Comparison of ENCODE assay signal across 34 cellular contexts in genomic region chr2:200752835-200753234, GRCh38. TPM values are rescaled to one million over a fixed set of nuclear protein-coding genes. Genes with fewer than 3 reads are reported as not detected.
DNase-seq lines count a peak whose midpoint lies in the region; ATAC-seq, FAIRE-seq and TF ChIP-seq lines count a peak whose summit lies in the region.
"Had no signal": no experiment of that assay in that cellular context is flagged by ENCODE, and none has a peak within 500 bp of the region (broad histone marks: within the 10 kb centered on the region; RNA-seq: fewer than 3 reads in every experiment).

No MANE protein-coding gene starts in this region.

- no TSS peak for BruUV-seq in HepG2 (replicated peaks; lab: Mats Ljungman, UMichigan)
- no TSS peak for BruUV-seq in K562 (replicated peaks; lab: Mats Ljungman, UMichigan)

- in situ Hi-C loops in HepG2 (cut with HindIII; ENCODE audit: extremely low pct_ligation_motif_present, low pct_unique_long_range_greater_than_20kb): no loop called here
- in situ Hi-C loops in K562 (cut with MboI): no loop called here

- TF ChIP-seq POLR2A in HepG2 (IDR thresholded peaks at IDR 0.05; ENCODE audit: insufficient read depth in 1 of 2, low read depth in 2 of 2, low read length in 2 of 2) (no peak), right lobe of liver (IDR thresholded peaks at IDR 0.05) (no peak), A549 (IDR thresholded peaks at IDR 0.05; ENCODE audit: low read length) (no peak), K562 (conservative IDR thresholded peaks at IDR 0.05) (no peak)

- H3K9me1 ChIP-seq in K562 (ENCODE audit: control insufficient read depth, insufficient read depth, low read length): no peaks in the 10 kb centered on the region

- H2AFZ ChIP-seq in HepG2 (ENCODE audit: low read length) (no peak overlapping the region), K562 (ENCODE audit: low read depth, low read length) (no peak overlapping the region)

- no peak for ATAC-seq in HepG2
- no peak for ATAC-seq in right lobe of liver
- no peak for ATAC-seq in A549
- ATAC-seq in K562: no peak
- no peak for ATAC-seq in GM21367 (IDR thresholded peaks at IDR 0.05; ENCODE audit: unreplicated experiment)
- no peak for ATAC-seq in omental fat pad (ENCODE audit: low FRiP score)
- ATAC-seq: CD8-positive, alpha-beta T cell had no signal

- H3K27ac ChIP-seq in HepG2 (ENCODE audit: extremely low read length, insufficient read depth, low read length): no peak overlapping the region
- H3K27ac ChIP-seq in right lobe of liver: peak overlapping the region in 1 of 3 donors; percentile 66
- H3K27ac ChIP-seq in A549: peak overlapping the region in 1 of 2 experiments; percentile 40; a peak in 2 of 6 replicates
- no peak overlapping the region for H3K27ac ChIP-seq in K562 (ENCODE audit: extremely low read depth, low read depth, low read length)
- H3K27ac ChIP-seq: 22Rv1; BLaER1; BLaER1 treated with 17β-estradiol and CSF1 and Interleukin-3, amounts not matched to agents 10 nM and 100 nM; C4-2B had no signal

- TF ChIP-seq RAD21 in HepG2 (CRISPR knock-in tag; IDR thresholded peaks at IDR 0.05) (no peak), A549 (conservative IDR thresholded peaks at IDR 0.05 in 1 of 2, IDR thresholded peaks at IDR 0.05 in 1 of 2) (no peak), K562 (CRISPR knock-in tag; conservative IDR thresholded peaks at IDR 0.05 in 1 of 2, IDR thresholded peaks at IDR 0.05 in 1 of 2) (no peak)

- POLR2A ChIA-PET in HepG2 (lab: Yijun Ruan, JAX) (no interaction called here), A549 (lab: Yijun Ruan, JAX) (no interaction called here), K562 (lab: Yijun Ruan, JAX) (interaction anchor here (1.3 kb wide), 1 partner anchor 15 kb away, joined by 3 read pairs; no protein-coding TSS in a partner anchor)

- intact Hi-C loops in HepG2 (cut with micrococcal nuclease; ENCODE audit: unreplicated experiment): no loop called here
- intact Hi-C loops in right lobe of liver (cut with DNase I): no loop called here
- intact Hi-C loops in K562 (cut with micrococcal nuclease): loop anchor here (5.0 kb wide), 1 partner anchor 59 kb away; the partner anchor contains the start of gene BZW1

- no peaks in the 10 kb centered on the region for H3K36me3 ChIP-seq in HepG2 (replicated peaks in 1 of 2; ENCODE audit: control insufficient read depth in 1 of 2, insufficient read depth in 2 of 2, low read length in 2 of 2)
- H3K36me3 ChIP-seq in right lobe of liver: no peaks in the 10 kb centered on the region
- no peaks in the 10 kb centered on the region for H3K36me3 ChIP-seq in adipocyte (ENCODE audit: control insufficient read depth, insufficient read depth, low read length, severe bottlenecking)
- H3K36me3 ChIP-seq in K562 (ENCODE audit: control insufficient read depth, insufficient read depth, low read length): no peaks in the 10 kb centered on the region
- H3K36me3 ChIP-seq: BE2C had no signal

- no peak overlapping the region for H3K4me2 ChIP-seq in HepG2 (ENCODE audit: low read depth, low read length)
- no peak overlapping the region for H3K4me2 ChIP-seq in A549
- no peak overlapping the region for H3K4me2 ChIP-seq in K562 (ENCODE audit: insufficient read depth, low read length)
- H3K4me2 ChIP-seq: BLaER1; BLaER1 treated with 17β-estradiol and CSF1 and Interleukin-3, amounts not matched to agents 10 nM and 100 nM had no signal

- TF ChIP-seq CTCF in HepG2 (CRISPR knock-in tag; IDR thresholded peaks at IDR 0.05): no peak
- no peak for TF ChIP-seq CTCF in right lobe of liver (IDR thresholded peaks at IDR 0.05)
- TF ChIP-seq CTCF in A549 (IDR thresholded peaks at IDR 0.05): no peak
- TF ChIP-seq CTCF in K562 (IDR thresholded peaks at IDR 0.05 in 2 of 3, conservative IDR thresholded peaks at IDR 0.05 in 1 of 3; ENCODE audit: insufficient read depth in 2 of 3, low read depth in 1 of 3, low read length in 3 of 3): no peak
- TF ChIP-seq CTCF in omental fat pad (IDR thresholded peaks at IDR 0.05): no peak

- H3K9me3 ChIP-seq in HepG2 (ENCODE audit: low read length) (no peaks in the 10 kb centered on the region), right lobe of liver (no peaks in the 10 kb centered on the region), A549 (no peaks in the 10 kb centered on the region), adipocyte (ENCODE audit: control insufficient read depth, low read length) (no peaks in the 10 kb centered on the region), K562 (replicated peaks; ENCODE audit: control insufficient read depth, insufficient read depth, low read depth, low read length) (no peaks in the 10 kb centered on the region)
- H3K9me3 ChIP-seq: BE2C; BLaER1; BLaER1 treated with 17β-estradiol and CSF1 and Interleukin-3, amounts not matched to agents 10 nM and 100 nM; Caco-2 had no signal

- no peak for FAIRE-seq in HepG2 (lab: Jason Lieb, UNC)
- FAIRE-seq in A549 (lab: Jason Lieb, UNC): no peak
- no peak for FAIRE-seq in K562 (lab: Jason Lieb, UNC)
- FAIRE-seq: A204.1, D721Med had no signal

- H3K4me3 ChIP-seq in HepG2 (replicated peaks in 1 of 3; ENCODE audit: insufficient read depth in 1 of 3, low read depth in 2 of 3, low read length in 3 of 3) (no peak overlapping the region), right lobe of liver (no peak overlapping the region), A549 (no peak overlapping the region), adipocyte (ENCODE audit: low read length) (peak overlapping the region; percentile 10), K562 (no peak overlapping the region)
- H3K4me3 ChIP-seq: BLaER1; BLaER1 treated with 17β-estradiol and CSF1 and Interleukin-3, amounts not matched to agents 10 nM and 100 nM had no signal

- 63% methylated on average over 1 of the region's 1 CpG for WGBS in HepG2 (ENCODE audit: low lambda C conversion rate)
- 92% methylated on average over 1 of the region's 1 CpG for WGBS in right lobe of liver (ENCODE audit: insufficient coverage, low coverage, low lambda C conversion rate, missing lambda C conversion rate)
- 91% methylated on average over 1 of the region's 1 CpG for WGBS in A549 (ENCODE audit: missing lambda C conversion rate)
- 0% methylated on average over 1 of the region's 1 CpG for WGBS in K562 (ENCODE audit: insufficient coverage, low coverage, missing lambda C conversion rate)

- H3K27me3 ChIP-seq in HepG2 (ENCODE audit: control insufficient read depth in 1 of 2, insufficient read depth in 2 of 2, low read length in 2 of 2) (no peaks in the 10 kb centered on the region; a peak in 1 of 5 replicates), right lobe of liver (no peaks in the 10 kb centered on the region), adipocyte (replicated peaks; ENCODE audit: control insufficient read depth, insufficient read depth, low read length) (no peaks in the 10 kb centered on the region), K562 (ENCODE audit: control insufficient read depth in 2 of 2, insufficient read depth in 2 of 2, low read length in 2 of 2) (peaks cover 4 to 22% of the 10 kb centered on the region in 2 experiments; a peak in 2 of 5 replicates)
- H3K27me3 ChIP-seq: BE2C; BLaER1; BLaER1 treated with 17β-estradiol and CSF1 and Interleukin-3, amounts not matched to agents 10 nM and 100 nM had no signal

- H3K9ac ChIP-seq in HepG2 (ENCODE audit: insufficient read depth, low read depth, low read length) (no peak overlapping the region), adipocyte (ENCODE audit: low read length) (peak overlapping the region; percentile 11), K562 (ENCODE audit: insufficient read depth in 1 of 2, low read depth in 2 of 2, low read length in 2 of 2) (no peak overlapping the region)
- H3K9ac ChIP-seq: BLaER1; BLaER1 treated with 17β-estradiol and CSF1 and Interleukin-3, amounts not matched to agents 10 nM and 100 nM had no signal

- DNase-seq in HepG2 (ENCODE audit: low spot score) (no peak), right lobe of liver (no peak), A549 (ENCODE audit: low read depth in 1 of 2, low spot score in 1 of 2) (no peak), adipocyte (ENCODE audit: low read depth) (no peak), K562 (ENCODE audit: extremely low read depth in 1 of 4, low spot score in 3 of 4) (no peak), NCI-H2107 treated with DMSO at 0.1 percent for 48 hours (lab: John Stamatoyannopoulos, UW; ENCODE audit: unreplicated experiment) (no peak), omental fat pad (ENCODE audit: low spot score) (no peak)
- DNase-seq: 8988T; ACHN; AML-193; BE2C; C1 segment of cervical spinal cord; Caco-2; Calu3; CD4-positive, alpha-beta memory T cell; CD4-positive, alpha-beta T cell; CD4-positive, CD25-positive, alpha-beta regulatory T cell; CD8-positive, alpha-beta memory T cell; CD8-positive, alpha-beta T cell; COR-L47; DMS 273 treated with DMSO at 0.1 percent for 48 hours; DMS153; DMS53; DMS79; DMS79 treated with DMSO at 0.1 percent for 48 hours; DND-41; EL had no signal

- H3K79me2 ChIP-seq in HepG2 (ENCODE audit: insufficient read depth, low read length) (no peaks in the 10 kb centered on the region), K562 (ENCODE audit: control insufficient read depth, insufficient read depth, low read length) (no peaks in the 10 kb centered on the region)

- TF ChIP-seq EP300 in HepG2 (IDR thresholded peaks at IDR 0.05; ENCODE audit: low read depth in 2 of 2, low read length in 2 of 2) (no peak), HepG2 (CRISPR knock-in tag; IDR thresholded peaks at IDR 0.05; ENCODE audit: borderline replicate concordance) (no peak), A549 (IDR thresholded peaks at IDR 0.05) (no peak), K562 (IDR thresholded peaks at IDR 0.05; ENCODE audit: low read length) (no peak)

- no peaks in the 10 kb centered on the region for H4K20me1 ChIP-seq in HepG2 (ENCODE audit: insufficient read depth, low read length)
- no peaks in the 10 kb centered on the region for H4K20me1 ChIP-seq in K562 (replicated peaks; ENCODE audit: control insufficient read depth, insufficient read depth, low read length)
- H4K20me1 ChIP-seq: BLaER1 treated with 17β-estradiol and CSF1 and Interleukin-3, amounts not matched to agents 10 nM and 100 nM had no signal

- H3K4me1 ChIP-seq in HepG2 (ENCODE audit: insufficient read depth, low read length) (peaks cover 76% of the 10 kb centered on the region), right lobe of liver (peaks cover 0 to 54% (median 14%) of the 10 kb centered on the region in 4 donors), A549 (peaks cover 67% of the 10 kb centered on the region), adipocyte (ENCODE audit: control insufficient read depth, insufficient read depth, low read length) (peaks cover 64% of the 10 kb centered on the region), K562 (replicated peaks in 1 of 2; ENCODE audit: control insufficient read depth in 2 of 2, insufficient read depth in 2 of 2, low read length in 2 of 2) (peaks cover 0 to 5% of the 10 kb centered on the region in 2 experiments; a peak in 2 of 5 replicates)

- CTCF ChIA-PET in HepG2 (lab: Yijun Ruan, JAX; ENCODE audit: low intra/inter-chr PET ratio, low total read pairs) (no interaction called here), A549 (lab: Yijun Ruan, JAX) (interaction anchor here (7.8 kb wide), 1 partner anchor 40 kb away, joined by 44 read pairs; no protein-coding TSS in a partner anchor), K562 (lab: Yijun Ruan, JAX; ENCODE audit: low intra/inter-chr PET ratio) (interaction anchor here (0.6 kb wide), 1 partner anchor 29 kb away, joined by 4 read pairs; no protein-coding TSS in a partner anchor)

RNA-seq across cellular contexts. Expression of gene BZW1, which starts 58.9 kb away (rescaled TPM):
- total RNA-seq in HepG2 (2016; rRNA removed; fragmentation: Illumina TruSeq; extraction: Trizol) (384 and 709 TPM in 2 replicates), right lobe of liver (100 to 1,000 TPM; 176 to 239 (median 210) TPM), K562 (2014; rRNA removed) (151 and 176 TPM in 2 replicates), K562 (2014; rRNA removed; fragmentation: Illumina TruSeq; extraction: Trizol) (211 and 248 TPM in 2 replicates), K562 (2015; rRNA removed; fragmentation: Illumina TruSeq; extraction: Trizol) (206 and 233 TPM in 2 replicates), K562 (2021) (187 and 198 TPM in 2 replicates), omental fat pad (100 to 1,000 TPM; 248 to 368 (median 315) TPM)
- 49.4 and 52.0 TPM in 2 replicates for total RNA-seq in HepG2 (2016; cell fraction: cytosol; rRNA removed; fragmentation: Illumina TruSeq; extraction: Trizol; ENCODE audit: low read depth)
- 384 and 712 TPM in 2 replicates for total RNA-seq in HepG2 (2016; cell fraction: insoluble cytoplasmic fraction; rRNA removed; fragmentation: Illumina TruSeq; extraction: Trizol)
- total RNA-seq in HepG2 (2016; cell fraction: membrane; rRNA removed; fragmentation: Illumina TruSeq; extraction: Trizol): 128 and 149 TPM in 2 replicates
- total RNA-seq in HepG2 (2016; cell fraction: nucleus; rRNA removed; fragmentation: Illumina TruSeq; extraction: Trizol): 204 and 212 TPM in 2 replicates
- polyA plus RNA-seq in HepG2 (2011; rRNA removed) (102 and 106 TPM in 2 replicates), A549 (2011; rRNA removed) (439 and 494 TPM in 2 replicates), A549 (2017; fragmentation: RNase III; extraction: RNeasy Plus Mini Kit Qiagen cat#74134 plus additional on column Dnase treatment) (401 to 422 TPM (median 419 TPM) in 3 replicates), K562 (2011; rRNA removed) (144 and 198 TPM in 2 replicates), K562 (2014; fragmentation: Illumina TruSeq; extraction: Trizol) (134 and 161 TPM in 2 replicates), K562 (2014; fragmentation: Nextera tagmentation; extraction: Ambion mirVana) (100 to 1,000 TPM; 235 to 244 TPM), K562 (2014; rRNA removed) (110 and 111 TPM in 2 replicates)
- 66.0 and 86.9 TPM in 2 replicates for polyA plus RNA-seq in HepG2 (2011; cell fraction: cytosol; rRNA removed)
- 34.9 and 38.3 TPM in 2 replicates for polyA plus RNA-seq in HepG2 (2011; cell fraction: nucleus; rRNA removed)
- 149 and 200 TPM in 2 replicates for polyA plus RNA-seq in HepG2 (2012)
- polyA plus RNA-seq in HepG2 (2016; cell fraction: cytosol; fragmentation: Illumina TruSeq; extraction: Trizol; ENCODE audit: low read depth): 39.8 and 47.1 TPM in 2 replicates
- 442 and 506 TPM in 2 replicates for polyA plus RNA-seq in HepG2 (2016; cell fraction: insoluble cytoplasmic fraction; fragmentation: Illumina TruSeq; extraction: Trizol; ENCODE audit: low read depth)
- polyA plus RNA-seq in HepG2 (2016; cell fraction: membrane; fragmentation: Illumina TruSeq; extraction: Trizol; ENCODE audit: low read depth): 90.4 and 101 TPM in 2 replicates
- 131 and 143 TPM in 2 replicates for polyA plus RNA-seq in HepG2 (2016; cell fraction: nucleus; fragmentation: Illumina TruSeq; extraction: Trizol; ENCODE audit: insufficient read depth, low read depth)
- 198 and 668 TPM in 2 replicates for polyA minus RNA-seq in HepG2 (2011; rRNA and poly(A)+ RNA removed; ENCODE audit: low replicate concordance)
- 190 and 223 TPM in 2 replicates for polyA minus RNA-seq in HepG2 (2011; cell fraction: cytosol; rRNA and poly(A)+ RNA removed)
- 207 and 220 TPM in 2 replicates for polyA minus RNA-seq in HepG2 (2011; cell fraction: nucleus; rRNA and poly(A)+ RNA removed)
- polyA plus RNA-seq in A549 (2012; cell fraction: cytosol; rRNA removed): 110 and 135 TPM in 2 replicates
- polyA plus RNA-seq in A549 (2012; cell fraction: nucleus; rRNA removed): 52.0 and 65.2 TPM in 2 replicates
- polyA minus RNA-seq in A549 (2011; rRNA and poly(A)+ RNA removed): 440 and 450 TPM in 2 replicates
- 57.7 and 112 TPM in 2 replicates for total RNA-seq in K562 (2011; cell fraction: chromatin; rRNA removed; ENCODE audit: low replicate concordance)
- total RNA-seq in K562 (2011; cell fraction: nucleolus; rRNA removed): 25.2 and 30.8 TPM in 2 replicates
- 49.5 and 52.8 TPM in 2 replicates for total RNA-seq in K562 (2011; cell fraction: nucleoplasm; rRNA removed)
- polyA plus RNA-seq in K562 (2011; cell fraction: cytosol; rRNA removed): 102 and 107 TPM in 2 replicates
- 40.4 and 50.4 TPM in 2 replicates for polyA plus RNA-seq in K562 (2011; cell fraction: nucleus; rRNA removed)
- polyA plus RNA-seq in K562 (2012): 94.6 and 173 TPM in 2 replicates
- 249 and 314 TPM in 2 replicates for polyA minus RNA-seq in K562 (2011; rRNA and poly(A)+ RNA removed)
- polyA minus RNA-seq in K562 (2011; cell fraction: cytosol; rRNA and poly(A)+ RNA removed): 144 and 167 TPM in 2 replicates
- 53.3 and 84.3 TPM in 2 replicates for polyA minus RNA-seq in K562 (2011; cell fraction: nucleus; rRNA and poly(A)+ RNA removed)

Comparison
In these comparisons a context has a peak if more than half of its experiments do, and no peak if none do; other contexts are left out.
1. Of the 241 proteins assayed by ChIP-seq in both HepG2 and K562: peak only in HepG2: none; only in K562: ZFP36; in both: none; in neither: 240.